27 cellular contexts compared by ENCODE assay signal in the genomic region with DNA sequence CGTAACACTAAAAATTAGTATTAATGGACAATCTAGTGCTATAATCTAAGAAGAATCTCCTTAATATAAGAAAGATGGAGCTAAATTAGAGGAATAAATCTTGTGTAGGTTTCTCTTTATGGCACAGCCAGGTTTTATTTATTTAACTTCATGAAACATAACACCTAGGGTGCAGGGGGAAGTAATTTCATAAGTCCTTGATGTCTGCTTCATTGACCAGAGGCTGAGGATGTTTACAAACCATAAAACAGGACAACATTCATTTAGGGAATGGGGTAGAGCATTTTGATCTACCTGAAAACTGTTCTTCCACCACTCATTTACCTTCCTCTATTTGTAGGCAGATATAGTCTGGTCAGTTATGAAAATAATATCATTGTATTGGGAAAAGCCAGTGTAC.
"Had no signal": no experiment of that assay in that cellular context is flagged by ENCODE, and none has a peak within 500 bp of the region (broad histone marks: within the 10 kb centered on the region; RNA-seq: fewer than 3 reads in every experiment).

No MANE protein-coding gene starts in this region.

- H3K27me3 ChIP-seq: breast epithelium, esophagus squamous epithelium, gastrocnemius medialis, right atrium auricular region, spleen, testis, uterus had no signal

- H3K36me3 Mint-ChIP-seq: natural killer cell, WTC11 had no signal

- H3K27ac Mint-ChIP-seq: activated naive CD8-positive, alpha-beta T cell; activated T-cell treated with anti-CD3 and anti-CD28 coated beads, Interleukin-2, amount 50 U/mL, for 24 hours; activated T-helper 2 cell treated with anti-CD3 and anti-CD28 coated beads, Interferon-gamma antibody, Interleukin-2, Interleukin-4, amounts not matched to agents 10 μg/mL and 5 μg/mL and 100 μg/mL, durations not matched to agents 14 hours and 24 hours and 36 hours; mesothelial cell of epicardium; natural killer cell; WTC11 had no signal

- H3K4me3 Mint-ChIP-seq: activated naive CD8-positive, alpha-beta T cell; activated T-cell treated with anti-CD3 and anti-CD28 coated beads, Interleukin-2, amount 50 U/mL, for 24 hours; central memory CD8-positive, alpha-beta T cell; mesothelial cell of epicardium; natural killer cell; WTC11 had no signal

- H3K4me1 Mint-ChIP-seq: central memory CD8-positive, alpha-beta T cell; natural killer cell had no signal

- H3K9me3 ChIP-seq: esophagus squamous epithelium, testis, uterus had no signal

- DNase-seq: activated CD4-positive, alpha-beta T cell treated with anti-CD3 and anti-CD28 coated beads, Interleukin-2, amount 50 U/mL, for 4 hours; activated CD8-positive, alpha-beta memory T cell treated with anti-CD3 and anti-CD28 coated beads for 24 hours; activated CD8-positive, alpha-beta memory T cell treated with anti-CD3 and anti-CD28 coated beads, Interleukin-2, amount 50 U/mL, for 4 hours; activated naive CD4-positive, alpha-beta T cell; activated T-cell treated with anti-CD3 and anti-CD28 coated beads, Interleukin-2, amount 50 U/mL, for 24 hours; effector memory CD4-positive, alpha-beta T cell; esophagus squamous epithelium; gastrocnemius medialis; hippocampal formation; kidney glomerular epithelial cell; left ventricle myocardium superior; mammary epithelial cell; natural killer cell; psoas muscle; spleen; stimulated activated CD4-positive, alpha-beta T cell treated with anti-CD3 and anti-CD28 coated beads, Interleukin-4, amount 100 ng/mL, for 1 hour; stimulated activated naive CD4-positive, alpha-beta T cell; testis; trophoblast cell; uterus had no signal

- H3K27ac ChIP-seq: breast epithelium, esophagus squamous epithelium, gastrocnemius medialis, psoas muscle, right atrium auricular region, spleen, testis, uterus had no signal

- H3K4me3 ChIP-seq: breast epithelium, esophagus squamous epithelium, gastrocnemius medialis, psoas muscle, right atrium auricular region, spleen, testis, uterus had no signal

- H3K4me1 ChIP-seq: breast epithelium, gastrocnemius medialis, psoas muscle, right atrium auricular region, spleen, testis, uterus had no signal

- H3K36me3 ChIP-seq: breast epithelium, esophagus squamous epithelium, gastrocnemius medialis, right atrium auricular region, spleen, uterus had no signal

- H3K9me3 Mint-ChIP-seq: activated T-cell treated with anti-CD3 and anti-CD28 coated beads, Interleukin-2, amount 50 U/mL, for 24 hours; activated T-helper 2 cell treated with anti-CD3 and anti-CD28 coated beads, Interferon-gamma antibody, Interleukin-2, Interleukin-4, amounts not matched to agents 10 μg/mL and 5 μg/mL and 100 μg/mL, durations not matched to agents 14 hours and 24 hours and 36 hours; central memory CD8-positive, alpha-beta T cell had no signal
